ENCODE assay signal across 16 cellular contexts in the genomic region with DNA sequence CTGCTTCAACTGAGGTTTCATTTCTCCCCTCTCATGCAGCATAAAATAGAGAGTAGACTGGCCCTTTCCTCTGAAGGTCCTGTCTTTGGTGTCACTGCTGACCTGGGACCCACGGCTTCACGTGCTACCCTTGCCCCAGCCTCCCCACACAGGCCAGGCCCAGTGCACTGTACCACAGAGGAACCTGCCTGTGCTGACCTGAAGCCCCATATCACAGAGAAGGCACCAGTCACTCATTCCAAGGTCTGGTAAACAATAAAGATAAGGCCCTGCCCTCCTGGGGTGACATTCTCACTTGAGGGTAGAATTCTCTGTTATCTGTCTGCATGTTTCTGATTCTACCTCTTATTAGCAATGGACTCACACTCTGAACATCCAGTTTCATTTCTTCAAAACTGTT. TPM values are rescaled to one million over a fixed set of nuclear protein-coding genes. Genes with fewer than 3 reads are reported as not detected.
DNase-seq lines count a peak whose midpoint lies in the region; ATAC-seq, FAIRE-seq and TF ChIP-seq lines count a peak whose summit lies in the region.
"Had no signal": no experiment of that assay in that cellular context is flagged by ENCODE, and none has a peak within 500 bp of the region (broad histone marks: within the 10 kb centered on the region; RNA-seq: fewer than 3 reads in every experiment).

No MANE protein-coding gene starts in this region.

- peaks cover 38% of the 10 kb centered on the region for H3K36me3 Mint-ChIP-seq in astrocyte (ENCODE audit: low read depth, unreplicated experiment)
- H3K36me3 Mint-ChIP-seq in activated CD4-positive, alpha-beta memory T cell treated with anti-CD3 and anti-CD28 coated beads for 36 hours, result no peaks in the 10 kb centered on the region
- H3K36me3 Mint-ChIP-seq: activated naive CD4-positive, alpha-beta T cell treated with anti-CD3 and anti-CD28 coated beads, Interleukin-2, amount 50 U/mL, for 24 hours had no signal

- TF ChIP-seq POLR2A in GM12892 (IDR thresholded peaks at IDR 0.05; ENCODE audit: low read depth, low read length), result no peak
- no peak for TF ChIP-seq POLR2A in spleen (IDR thresholded peaks at IDR 0.05)

- no peak overlapping the region for H3K4me2 ChIP-seq in astrocyte (ENCODE audit: low read length)

- TF ChIP-seq CTCF in astrocyte (IDR thresholded peaks at IDR 0.05; ENCODE audit: insufficient read depth, low read depth, low read length) (no peak), liver (IDR thresholded peaks at IDR 0.05; ENCODE audit: low read depth, low read length, missing input control) (no peak), spleen (IDR thresholded peaks at IDR 0.05 in 8 of 11, conservative IDR thresholded peaks at IDR 0.05 in 3 of 11) (no peak)

- intact Hi-C loops in spleen (cut with DNase I; ENCODE audit: low total_unique reads), result no loop called here
- intact Hi-C loops in activated CD4-positive, alpha-beta memory T cell treated with anti-CD3 and anti-CD28 coated beads for 36 hours (cut with micrococcal nuclease), result no loop called here

- H3K4me1 ChIP-seq in astrocyte (ENCODE audit: insufficient read depth, low read length) (peaks cover 34% of the 10 kb centered on the region), liver (ENCODE audit: control insufficient read depth in 4 of 4, insufficient read depth in 4 of 4, low read length in 3 of 4) (peaks cover 11 to 31% (median 22%) of the 10 kb centered on the region in 4 donors), spleen (peaks cover 18 to 57% (median 36%) of the 10 kb centered on the region in 6 donors)

- no peak overlapping the region for H3K27ac Mint-ChIP-seq in astrocyte (ENCODE audit: unreplicated experiment)
- no peak overlapping the region for H3K27ac Mint-ChIP-seq in activated CD4-positive, alpha-beta memory T cell treated with anti-CD3 and anti-CD28 coated beads for 36 hours
- H3K27ac Mint-ChIP-seq: activated naive CD4-positive, alpha-beta T cell treated with anti-CD3 and anti-CD28 coated beads, Interleukin-2, amount 50 U/mL, for 24 hours had no signal

- ATAC-seq in HG03108 (IDR thresholded peaks at IDR 0.05; ENCODE audit: unreplicated experiment), result no peak
- ATAC-seq in HG03280 (IDR thresholded peaks at IDR 0.05; ENCODE audit: unreplicated experiment), result no peak

- 46% methylated on average over 2 of the region's 2 CpGs for WGBS in liver
- WGBS in spleen, 5 donors, result 72 to 91% (median 86%) methylated on average over 2 of the region's 2 CpGs

- no peak overlapping the region for H3K9ac ChIP-seq in astrocyte (ENCODE audit: low read length)
- no peak overlapping the region for H3K9ac ChIP-seq in liver (ENCODE audit: low read depth in 1 of 2, low read length in 2 of 2)

- no peak overlapping the region for H2AFZ ChIP-seq in astrocyte (ENCODE audit: low read depth, low read length)

- peaks cover 64% of the 10 kb centered on the region for H4K20me1 ChIP-seq in astrocyte (ENCODE audit: insufficient read depth, low read length)

- peaks cover 3% of the 10 kb centered on the region for H3K36me3 ChIP-seq in astrocyte (ENCODE audit: insufficient read depth, low read length)
- H3K36me3 ChIP-seq in liver (ENCODE audit: control insufficient read depth in 4 of 4, insufficient read depth in 3 of 4, low read depth in 1 of 4, low read length in 3 of 4), result peaks cover 0 to 8% (median 2%) of the 10 kb centered on the region in 4 donors
- H3K36me3 ChIP-seq in spleen, result peaks cover 0 to 22% (median 2%) of the 10 kb centered on the region in 6 donors

- no peaks in the 10 kb centered on the region for H3K9me3 Mint-ChIP-seq in astrocyte (ENCODE audit: unreplicated experiment)
- no peaks in the 10 kb centered on the region for H3K9me3 Mint-ChIP-seq in activated CD4-positive, alpha-beta memory T cell treated with anti-CD3 and anti-CD28 coated beads for 36 hours
- H3K9me3 Mint-ChIP-seq: activated naive CD4-positive, alpha-beta T cell treated with anti-CD3 and anti-CD28 coated beads, Interleukin-2, amount 50 U/mL, for 24 hours had no signal

- H3K9me3 ChIP-seq in astrocyte (ENCODE audit: insufficient read depth, low read depth, low read length), result no peaks in the 10 kb centered on the region
- no peaks in the 10 kb centered on the region for H3K9me3 ChIP-seq in liver (ENCODE audit: control insufficient read depth in 4 of 4, low read length in 3 of 4)
- no peaks in the 10 kb centered on the region for H3K9me3 ChIP-seq in spleen
- H3K9me3 ChIP-seq: SJCRH30, vagina had no signal

- POLR2A ChIA-PET in activated CD4-positive, alpha-beta memory T cell treated with anti-CD3 and anti-CD28 coated beads for 36 hours (lab: Charles Lee), result no interaction called here

- DNase-seq in GM12892 (ENCODE audit: insufficient read length) (no peak), astrocyte (ENCODE audit: low read depth) (no peak), spleen (no peak), NOMO-1 treated with DMSO at 0.1 percent for 48 hours (lab: John Stamatoyannopoulos, UW; ENCODE audit: unreplicated experiment) (no peak)
- DNase-seq in activated CD4-positive, alpha-beta memory T cell treated with anti-CD3 and anti-CD28 coated beads for 36 hours, result no peak
- DNase-seq: effector CD8-positive, alpha-beta T cell; GF-D8; NCI-H1417 treated with DMSO at 0.1 percent for 48 hours; NCI-H226; SJCRH30 had no signal

- FAIRE-seq in GM12892 (lab: Jason Lieb, UNC), result peak; percentile 54
- no peak for FAIRE-seq in astrocyte (lab: Jason Lieb, UNC)
- FAIRE-seq: bronchial epithelial cell had no signal

- H3K4me3 ChIP-seq in astrocyte (ENCODE audit: insufficient read depth, low read depth, low read length) (no peak overlapping the region), liver (ENCODE audit: low read depth in 1 of 3, low read length in 3 of 3) (no peak overlapping the region), spleen (no peak overlapping the region)
- H3K4me3 ChIP-seq: SJCRH30, vagina had no signal

- H3K4me1 Mint-ChIP-seq in astrocyte (ENCODE audit: low read depth, unreplicated experiment), result peaks cover 31% of the 10 kb centered on the region
- H3K4me1 Mint-ChIP-seq in activated CD4-positive, alpha-beta memory T cell treated with anti-CD3 and anti-CD28 coated beads for 36 hours (ENCODE audit: low read depth), result no peaks in the 10 kb centered on the region
- H3K4me1 Mint-ChIP-seq: activated naive CD4-positive, alpha-beta T cell treated with anti-CD3 and anti-CD28 coated beads, Interleukin-2, amount 50 U/mL, for 24 hours had no signal

- peaks cover 31% of the 10 kb centered on the region for H3K79me2 ChIP-seq in astrocyte (ENCODE audit: insufficient read depth, low read length)

- H3K4me3 Mint-ChIP-seq in astrocyte (ENCODE audit: unreplicated experiment), result peak overlapping the region; percentile 3
- no peak overlapping the region for H3K4me3 Mint-ChIP-seq in activated CD4-positive, alpha-beta memory T cell treated with anti-CD3 and anti-CD28 coated beads for 36 hours
- H3K4me3 Mint-ChIP-seq: activated naive CD4-positive, alpha-beta T cell treated with anti-CD3 and anti-CD28 coated beads, Interleukin-2, amount 50 U/mL, for 24 hours had no signal

- CTCF ChIA-PET in activated CD4-positive, alpha-beta memory T cell treated with anti-CD3 and anti-CD28 coated beads for 36 hours (lab: Charles Lee), result no interaction called here

- no peaks in the 10 kb centered on the region for H3K27me3 ChIP-seq in astrocyte (ENCODE audit: insufficient read depth, low read length)
- no peaks in the 10 kb centered on the region for H3K27me3 ChIP-seq in liver (ENCODE audit: control insufficient read depth in 4 of 4, insufficient read depth in 4 of 4, low read length in 3 of 4)
- no peaks in the 10 kb centered on the region for H3K27me3 ChIP-seq in spleen (replicated peaks in 1 of 7)
- H3K27me3 ChIP-seq: SJCRH30, vagina had no signal

- no peaks in the 10 kb centered on the region for H3K27me3 Mint-ChIP-seq in astrocyte (ENCODE audit: low read depth, unreplicated experiment)
- no peaks in the 10 kb centered on the region for H3K27me3 Mint-ChIP-seq in activated CD4-positive, alpha-beta memory T cell treated with anti-CD3 and anti-CD28 coated beads for 36 hours
- H3K27me3 Mint-ChIP-seq: activated naive CD4-positive, alpha-beta T cell treated with anti-CD3 and anti-CD28 coated beads, Interleukin-2, amount 50 U/mL, for 24 hours had no signal

- no peak overlapping the region for H3K27ac ChIP-seq in astrocyte (ENCODE audit: low read depth, low read length)
- peak overlapping the region; percentile 70 to 97 for H3K27ac ChIP-seq in liver (ENCODE audit: low read depth in 1 of 2, low read length in 2 of 2)
- peak overlapping the region in 7 of 8 donors; percentile 51 to 86 (median 75) for H3K27ac ChIP-seq in spleen
- H3K27ac ChIP-seq: SJCRH30 had no signal

- TF ChIP-seq RAD21 in liver (IDR thresholded peaks at IDR 0.05), result no peak

TF ChIP-seq in liver, 16 proteins besides CTCF, POLR2A, EP300 and RAD21 (continues in another document):
- TF ChIP-seq EGR1 (IDR thresholded peaks at IDR 0.05; ENCODE audit: low read depth in 2 of 2) (no peak), TAF1 (conservative IDR thresholded peaks at IDR 0.05) (no peak), FOXA1 (IDR thresholded peaks at IDR 0.05) (no peak), FOXA2 (IDR thresholded peaks at IDR 0.05) (no peak), SP1 (IDR thresholded peaks at IDR 0.05) (no peak), JUND (IDR thresholded peaks at IDR 0.05) (no peak), GABPA (IDR thresholded peaks at IDR 0.05 in 1 of 2, conservative IDR thresholded peaks at IDR 0.05 in 1 of 2) (no peak), RXRA (IDR thresholded peaks at IDR 0.05) (peak in 1 of 2 donors; percentile 51)

RNA-seq across cellular contexts. Expression of gene RPL27A, which starts 51.3 kb away (rescaled TPM):
- 4,980 TPM for polyA plus RNA-seq in GM12892 (2012; ENCODE audit: missing spikeins)
- 573 and 682 TPM in 2 replicates for total RNA-seq in astrocyte
- 100 to 1,000 TPM; 178 to 693 TPM for total RNA-seq in liver
- polyA plus RNA-seq in liver, result 100 to 1,000 TPM; 446 to 928 TPM
- 1,000 to 10,000 TPM in 4 of 7 donors, 100 to 1,000 TPM in 3; 845 to 1,581 (median 1,127) TPM for total RNA-seq in spleen
- polyA plus RNA-seq in spleen, result 1,000 to 10,000 TPM; 6,984 to 8,152 (median 7,296) TPM
- total RNA-seq in activated CD4-positive, alpha-beta memory T cell treated with anti-CD3 and anti-CD28 coated beads for 36 hours, result 1,000 to 10,000 TPM; 1,027 to 1,094 TPM

RNA-seq across cellular contexts. Expression of gene TRIM66, which starts 51.4 kb away (rescaled TPM):
- 9.0 TPM for polyA plus RNA-seq in GM12892 (2012; ENCODE audit: missing spikeins)
- 7.3 and 8.8 TPM in 2 replicates for total RNA-seq in astrocyte
- 10 to 100 TPM in 1 of 2 donors, 1 to 10 TPM in 1; 3.2 to 14.3 TPM for total RNA-seq in liver
- 1 to 10 TPM; 1.6 to 1.8 TPM for polyA plus RNA-seq in liver
- total RNA-seq in spleen, result 10 to 100 TPM in 5 of 7 donors, 1 to 10 TPM in 2; 5.3 to 22.8 (median 12.6) TPM
- 1 to 10 TPM in 2 of 3 donors, under 1 TPM in 1; 0.86 to 4.3 (median 2.3) TPM for polyA plus RNA-seq in spleen
- total RNA-seq in activated CD4-positive, alpha-beta memory T cell treated with anti-CD3 and anti-CD28 coated beads for 36 hours, result 10 to 100 TPM; 18.3 to 24.2 TPM
